ENCODE assay signal across 13 cellular contexts in the genomic region with DNA sequence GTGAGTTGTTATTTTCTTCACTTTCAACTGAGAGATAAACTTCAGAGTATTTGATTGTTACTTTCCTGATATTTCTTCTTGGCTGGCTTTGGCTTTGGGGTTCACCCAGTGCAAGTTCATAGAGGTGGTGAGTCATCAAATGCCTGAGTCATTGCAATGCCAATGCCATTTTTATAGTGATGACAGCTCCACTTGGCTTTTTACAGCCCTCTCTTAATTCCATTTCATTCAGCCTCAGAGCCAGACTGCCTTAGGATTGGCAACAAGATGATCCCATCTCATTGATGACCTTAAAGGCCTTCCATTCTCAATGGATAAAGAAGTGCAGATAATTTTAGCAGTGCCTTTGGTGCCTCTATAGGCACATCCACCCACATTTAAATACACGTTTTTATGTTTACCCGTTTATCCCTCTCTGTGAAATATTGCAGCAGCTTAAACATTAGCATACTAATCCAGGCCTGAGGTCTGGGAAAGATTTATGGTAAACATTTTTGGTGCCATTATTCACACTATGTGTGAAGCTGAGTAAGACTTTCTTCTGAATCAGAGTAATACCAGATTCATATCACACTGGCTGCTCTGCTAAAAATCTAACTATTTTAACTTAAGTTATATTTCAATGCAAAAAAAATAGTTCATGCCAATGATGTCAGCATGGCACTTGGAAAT.
DNase-seq lines count a peak whose midpoint lies in the region; ATAC-seq, FAIRE-seq and TF ChIP-seq lines count a peak whose summit lies in the region.
"Had no signal": no experiment of that assay in that cellular context is flagged by ENCODE, and none has a peak within 500 bp of the region (broad histone marks: within the 10 kb centered on the region; RNA-seq: fewer than 3 reads in every experiment).

No MANE protein-coding gene starts in this region.

- no peak overlapping the region for H3K27ac ChIP-seq in kidney (ENCODE audit: low read depth in 2 of 2, low read length in 2 of 2)
- H3K27ac ChIP-seq: sigmoid colon, upper lobe of left lung had no signal

- H3K4me1 ChIP-seq in kidney (ENCODE audit: control insufficient read depth in 1 of 2, insufficient read depth in 1 of 2, low read depth in 1 of 2, low read length in 2 of 2), result no peaks in the 10 kb centered on the region
- H3K4me1 ChIP-seq: upper lobe of left lung had no signal

- TF ChIP-seq CTCF in kidney (IDR thresholded peaks at IDR 0.05; ENCODE audit: borderline replicate concordance, extremely low read depth, insufficient read depth), result no peak

- ATAC-seq in left ventricle myocardium superior, result peak; percentile 100

- H3K9me3 ChIP-seq in kidney (ENCODE audit: control insufficient read depth in 1 of 2, low read length in 2 of 2), result no peaks in the 10 kb centered on the region
- H3K9me3 ChIP-seq: sigmoid colon, upper lobe of left lung had no signal

- no peaks in the 10 kb centered on the region for H3K36me3 ChIP-seq in kidney (ENCODE audit: control insufficient read depth in 1 of 2, insufficient read depth in 2 of 2, low read length in 2 of 2)
- H3K36me3 ChIP-seq: sigmoid colon, upper lobe of left lung had no signal

- intact Hi-C loops in left ventricle myocardium superior (cut with micrococcal nuclease), result no loop called here
- intact Hi-C loops in kidney (cut with DNase I), result no loop called here

- TF ChIP-seq POLR2A in GM12891 (IDR thresholded peaks at IDR 0.05; ENCODE audit: low read depth, low read length), result no peak

- H3K9ac ChIP-seq in kidney (ENCODE audit: low read length in 2 of 2), result no peak overlapping the region

- FAIRE-seq in kidney (lab: Jason Lieb, UNC) (no peak), GM12891 (lab: Jason Lieb, UNC) (no peak)

- H3K4me3 ChIP-seq in kidney (ENCODE audit: low read length in 2 of 2), result no peak overlapping the region
- H3K4me3 ChIP-seq: sigmoid colon, upper lobe of left lung had no signal

- DNase-seq in COLO829 (ENCODE audit: low spot score), result peak; percentile 8
- DNase-seq in HPDE6-E6E7 (ENCODE audit: extremely low spot score), result peak; percentile 41
- peak; percentile 83 for DNase-seq in amniotic epithelial cell (ENCODE audit: low read depth)
- DNase-seq in left ventricle myocardium superior, result no peak
- DNase-seq in HuH-7 (ENCODE audit: low spot score), result no peak
- no peak for DNase-seq in globus pallidus (ENCODE audit: low spot score)
- DNase-seq in kidney, result no peak
- DNase-seq in GM12891 (ENCODE audit: insufficient read length, low spot score), result no peak
- DNase-seq: activated CD4-positive, alpha-beta T cell treated with anti-CD3 and anti-CD28 coated beads for 48 hours; CD4-positive, CD25-positive, alpha-beta regulatory T cell; MV-4-11; sigmoid colon; upper lobe of left lung had no signal

TF ChIP-seq in GM12891, 5 proteins besides CTCF, POLR2A, EP300 and RAD21:
- TF ChIP-seq SPI1 (IDR thresholded peaks at IDR 0.05; ENCODE audit: low read depth, low read length), result no peak
- TF ChIP-seq POU2F2 (IDR thresholded peaks at IDR 0.05; ENCODE audit: low read depth, low read length), result no peak
- TF ChIP-seq PAX5 (IDR thresholded peaks at IDR 0.05; ENCODE audit: insufficient read depth, low read length, severe bottlenecking), result no peak
- no peak for TF ChIP-seq POLR2AphosphoS5 (IDR thresholded peaks at IDR 0.05; ENCODE audit: low read depth, low read length)
- TF ChIP-seq TAF1 (IDR thresholded peaks at IDR 0.05; ENCODE audit: low read depth, low read length), result no peak

Comparison
In these comparisons a context has a peak if more than half of its experiments do, and no peak if none do; other contexts are left out.
1. DNase-seq: peak in COLO829 (single experiment), HPDE6-E6E7 (single experiment) and amniotic epithelial cell (single experiment); none in left ventricle myocardium superior (single experiment), HuH-7 (single experiment), globus pallidus (single experiment), kidney (single experiment) and GM12891 (single experiment).